In genomic region chr19:6521718-6522646, GRCh38 we compare ENCODE assay signal across 1 cellular context.
TF ChIP-seq lines count a peak whose summit lies in the region.

No MANE protein-coding gene starts in this region.

TF ChIP-seq in SK-N-SH treated with all-trans-retinoic acid at 6 μM for 48 hours, 23 proteins besides CTCF, POLR2A, EP300 and RAD21 (continued from another document):
- TF ChIP-seq POU6F1 (CRISPR knock-in tag; IDR thresholded peaks at IDR 0.05; ENCODE audit: borderline replicate concordance, low read depth): no peak
- no peak for TF ChIP-seq BACH2 (CRISPR knock-in tag; IDR thresholded peaks at IDR 0.05; ENCODE audit: borderline replicate concordance)
- no peak for TF ChIP-seq ZNF565 (CRISPR knock-in tag; conservative IDR thresholded peaks at IDR 0.05; ENCODE audit: low read depth)
